ENCODE assay signal across 11 cellular contexts in genomic region chr3:134602440-134602814, GRCh38. TPM values are rescaled to one million over a fixed set of nuclear protein-coding genes. Genes with fewer than 3 reads are reported as not detected.
DNase-seq lines count a peak whose midpoint lies in the region; ATAC-seq and TF ChIP-seq lines count a peak whose summit lies in the region.
"Had no signal": no experiment of that assay in that cellular context is flagged by ENCODE, and none has a peak within 500 bp of the region (broad histone marks: within the 10 kb centered on the region; RNA-seq: fewer than 3 reads in every experiment).

No MANE protein-coding gene starts in this region.

- POLR2A ChIA-PET in WTC11 (lab: Charles Lee) = no interaction called here

- H3K27ac Mint-ChIP-seq in WTC11 = no peak overlapping the region
- H3K27ac Mint-ChIP-seq in glutamatergic neuron (ENCODE audit: unreplicated experiment) = peak overlapping the region; percentile 66
- H3K27ac Mint-ChIP-seq in progenitor cell of endocrine pancreas = peak overlapping the region; percentile 81

- TF ChIP-seq CTCF in GM13976 (IDR thresholded peaks at IDR 0.05; ENCODE audit: borderline replicate concordance, control extremely low read depth, extremely low read depth, insufficient read depth, missing control alignments) (no peak), WTC11 (IDR thresholded peaks at IDR 0.05) (no peak), glutamatergic neuron (IDR thresholded peaks at IDR 0.05; ENCODE audit: partially characterized antibody, unreplicated experiment) (peak; percentile 5), progenitor cell of endocrine pancreas (IDR thresholded peaks at IDR 0.05; ENCODE audit: unreplicated experiment) (no peak)

- in situ Hi-C loops in GM13976 (cut with MboI; ENCODE audit: low sequenced_read_pairs, unreplicated experiment) = no loop called here

- CTCF ChIA-PET in WTC11 (lab: Charles Lee) = interaction anchor here (1.2 to 4.8 kb wide), 10 partner anchors 14 to 236 kb away, joined by 3 to 63 read pairs (median 20); partner anchors contain the start of gene EPHB1

- no peaks in the 10 kb centered on the region for H3K36me3 Mint-ChIP-seq in WTC11
- no peaks in the 10 kb centered on the region for H3K36me3 Mint-ChIP-seq in glutamatergic neuron (ENCODE audit: unreplicated experiment)
- H3K36me3 Mint-ChIP-seq in progenitor cell of endocrine pancreas (ENCODE audit: insufficient read depth) = no peaks in the 10 kb centered on the region

- H3K9me3 Mint-ChIP-seq in WTC11 = no peaks in the 10 kb centered on the region
- peaks cover 3% of the 10 kb centered on the region for H3K9me3 Mint-ChIP-seq in glutamatergic neuron (ENCODE audit: unreplicated experiment)
- H3K9me3 Mint-ChIP-seq in progenitor cell of endocrine pancreas (ENCODE audit: low read depth) = no peaks in the 10 kb centered on the region

- ATAC-seq in WTC11 = peak; percentile 12; the same call in 1 of the 2 replicates

- H3K4me3 Mint-ChIP-seq in WTC11 = no peak overlapping the region
- H3K4me3 Mint-ChIP-seq in glutamatergic neuron (ENCODE audit: unreplicated experiment) = peak overlapping the region; percentile 42
- H3K4me3 Mint-ChIP-seq in progenitor cell of endocrine pancreas (ENCODE audit: low read depth) = no peak overlapping the region

- H3K27me3 Mint-ChIP-seq in WTC11 (ENCODE audit: low read depth) (peaks cover 14% of the 10 kb centered on the region), glutamatergic neuron (ENCODE audit: unreplicated experiment) (peaks cover 8% of the 10 kb centered on the region), progenitor cell of endocrine pancreas (peaks cover 29% of the 10 kb centered on the region)

- H3K4me1 Mint-ChIP-seq in WTC11 = peaks cover 15% of the 10 kb centered on the region
- H3K4me1 Mint-ChIP-seq in glutamatergic neuron (ENCODE audit: low read depth, unreplicated experiment) = peaks cover 30% of the 10 kb centered on the region
- H3K4me1 Mint-ChIP-seq in progenitor cell of endocrine pancreas (ENCODE audit: low read depth) = peaks cover 7% of the 10 kb centered on the region

- DNase-seq in GM13976 (ENCODE audit: low spot score) (peak; percentile 16), WTC11 (ENCODE audit: low spot score) (no peak), glutamatergic neuron (no peak), progenitor cell of endocrine pancreas (ENCODE audit: low spot score, unreplicated experiment) (no peak), SW 1271 (lab: John Stamatoyannopoulos, UW) (no peak), NK-92 (lab: John Stamatoyannopoulos, UW; ENCODE audit: unreplicated experiment) (no peak)
- no peak for DNase-seq in activated CD4-positive, alpha-beta T cell treated with anti-CD3 and anti-CD28 coated beads, Interleukin-2, amount 50 U/mL, for 1 hour
- DNase-seq: NCI-H1694, SHP77 treated with DMSO at 0.1 percent for 48 hours had no signal

TF ChIP-seq in WTC11, 78 proteins besides CTCF, POLR2A, EP300 and RAD21:
- no peak for TF ChIP-seq ESRRA (CRISPR knock-in tag; IDR thresholded peaks at IDR 0.05; ENCODE audit: borderline replicate concordance)
- no peak for TF ChIP-seq KAT7 (CRISPR knock-in tag; IDR thresholded peaks at IDR 0.05; ENCODE audit: borderline replicate concordance)
- no peak for TF ChIP-seq OVOL2 (CRISPR knock-in tag; IDR thresholded peaks at IDR 0.05; ENCODE audit: borderline replicate concordance)
- no peak for TF ChIP-seq ZNF138 (CRISPR knock-in tag; conservative IDR thresholded peaks at IDR 0.05)
- no peak for TF ChIP-seq IRF2 (CRISPR knock-in tag; IDR thresholded peaks at IDR 0.05; ENCODE audit: borderline replicate concordance, low read depth)
- TF ChIP-seq SOX15 (CRISPR knock-in tag; IDR thresholded peaks at IDR 0.05) = no peak

RNA-seq across cellular contexts. Expression of gene KY, which starts 48.4 kb away (rescaled TPM):
- not detected in 3 replicates for total RNA-seq in WTC11 (2021)
- not detected for total RNA-seq in glutamatergic neuron (ENCODE audit: unreplicated experiment)
- not detected in 2 replicates for total RNA-seq in progenitor cell of endocrine pancreas
- total RNA-seq: HT1080, LHCN-M2 had no signal
